1 cellular context compared by ENCODE assay signal in genomic region chr1:154963643-154964042, GRCh38.
TF ChIP-seq lines count a peak whose summit lies in the region.

No MANE protein-coding gene starts in this region.

TF ChIP-seq in A549, 52 proteins besides CTCF, POLR2A, EP300 and RAD21:
- no peak for TF ChIP-seq RNF2 (IDR thresholded peaks at IDR 0.05; ENCODE audit: borderline replicate concordance, low read depth)
- TF ChIP-seq TP53 (CRISPR knock-in tag; IDR thresholded peaks at IDR 0.05), result no peak
- no peak for TF ChIP-seq BHLHE40 (IDR thresholded peaks at IDR 0.05; ENCODE audit: low read depth, low read length)
- no peak for TF ChIP-seq CHD4 (IDR thresholded peaks at IDR 0.05; ENCODE audit: borderline replicate concordance)
- peak; percentile 66; the same call in 1 of the 2 replicates for TF ChIP-seq POLR2AphosphoS2 (conservative IDR thresholded peaks at IDR 0.05; ENCODE audit: low read length)
